8 cellular contexts compared by ENCODE assay signal in the genomic region with DNA sequence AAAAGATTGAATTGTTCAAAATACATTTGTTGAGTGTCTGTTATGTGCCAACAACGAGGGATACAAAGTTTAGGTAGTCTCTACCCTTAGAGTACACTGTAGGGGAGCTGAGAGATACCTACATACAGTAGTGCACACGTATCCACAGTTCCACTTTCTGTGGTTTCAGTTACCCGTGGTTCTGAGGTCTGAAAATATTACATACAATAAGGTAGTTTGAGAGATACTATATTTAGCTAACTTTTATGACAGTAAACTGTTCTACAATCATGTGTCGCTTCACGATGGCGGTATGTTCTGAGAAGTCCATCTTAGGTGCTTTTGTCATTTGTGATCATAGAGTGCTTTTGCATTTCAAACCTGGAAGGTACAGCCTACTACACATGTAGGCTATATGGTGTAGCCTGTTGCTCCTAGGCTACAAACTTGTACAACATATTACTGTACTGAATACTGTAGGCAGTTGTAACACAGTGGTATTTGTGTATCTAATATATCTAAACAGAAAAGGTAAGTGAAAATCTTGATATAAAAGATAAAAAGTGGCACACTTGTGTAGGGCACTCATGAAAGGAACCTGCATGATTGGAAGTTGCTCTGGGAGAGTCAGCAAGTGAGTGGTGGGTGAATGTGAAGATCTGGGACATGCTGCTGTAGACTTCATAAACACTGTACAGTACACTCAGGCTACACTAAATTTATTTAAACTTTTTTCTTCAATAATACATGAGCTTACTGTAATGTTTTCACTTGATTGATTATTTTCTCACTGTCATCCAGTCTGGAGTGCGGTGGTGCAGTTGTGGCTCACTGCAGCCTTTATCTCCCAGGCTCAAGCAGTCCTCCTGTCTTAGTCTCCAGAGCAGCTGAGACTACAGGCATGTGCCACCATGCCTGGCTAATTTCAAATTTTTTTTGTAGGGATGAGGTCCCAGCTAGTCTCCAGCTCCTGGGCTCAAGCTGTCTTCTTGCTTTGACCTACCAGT. TPM values are rescaled to one million over a fixed set of nuclear protein-coding genes. Genes with fewer than 3 reads are reported as not detected.
DNase-seq lines count a peak whose midpoint lies in the region; ATAC-seq and TF ChIP-seq lines count a peak whose summit lies in the region.

No MANE protein-coding gene starts in this region.

- DNase-seq in erythroblast (lab: John Stamatoyannopoulos, UW): peak; percentile 61 to 68
- no peak for DNase-seq in Peyer's patch
- no peak for DNase-seq in A172 (ENCODE audit: low spot score)
- DNase-seq in neuronal stem cell (ENCODE audit: low spot score): no peak

- H3K27ac ChIP-seq in Peyer's patch (no peak overlapping the region), neuronal stem cell (replicated peaks; ENCODE audit: low read length) (no peak overlapping the region)

- no peak for TF ChIP-seq POLR2A in erythroblast (IDR thresholded peaks at IDR 0.05; ENCODE audit: low read length)
- no peak for TF ChIP-seq POLR2A in Peyer's patch (IDR thresholded peaks at IDR 0.05)

- no peak overlapping the region for H3K23ac ChIP-seq in neuronal stem cell (ENCODE audit: low read depth, low read length, poor library complexity)

- no peak overlapping the region for H3K4ac ChIP-seq in neuronal stem cell (ENCODE audit: low read length)

- no peak overlapping the region for H2AFZ ChIP-seq in neuronal stem cell (ENCODE audit: low read length)

- H2BK15ac ChIP-seq in neuronal stem cell (ENCODE audit: low read length): no peak overlapping the region

- no peak overlapping the region for H4K91ac ChIP-seq in neuronal stem cell (ENCODE audit: low read depth, low read length, poor library complexity)

- no peak overlapping the region for H3K18ac ChIP-seq in neuronal stem cell (ENCODE audit: low read length)

- H3K9me3 ChIP-seq in Peyer's patch (no peaks in the 10 kb centered on the region), neuronal stem cell (replicated peaks in 1 of 2; ENCODE audit: control insufficient read depth in 2 of 2, insufficient read depth in 1 of 2, low read depth in 1 of 2, low read length in 2 of 2) (peaks cover 0 to 32% of the 10 kb centered on the region in 2 donors)

- no peak overlapping the region for H2BK5ac ChIP-seq in neuronal stem cell (ENCODE audit: low read length)

- no CpG with 5 or more reads among the region's 7 CpGs for WGBS in neuronal stem cell (ENCODE audit: extremely low coverage in 2 of 2, insufficient read length in 2 of 2, insufficient replicate concordance in 1 of 2), 2 donors

- H2BK120ac ChIP-seq in neuronal stem cell (ENCODE audit: low read depth, low read length): no peak overlapping the region

- H3K27me3 ChIP-seq in Peyer's patch (no peaks in the 10 kb centered on the region), neuronal stem cell (ENCODE audit: control insufficient read depth in 3 of 3, insufficient read depth in 3 of 3, low read depth in 1 of 3, low read length in 3 of 3) (no peaks in the 10 kb centered on the region)

- H3K36me3 ChIP-seq in Peyer's patch (no peaks in the 10 kb centered on the region), neuronal stem cell (replicated peaks in 1 of 2; ENCODE audit: control insufficient read depth in 2 of 2, insufficient read depth in 2 of 2, low read length in 2 of 2) (peaks cover 3 to 64% of the 10 kb centered on the region in 2 donors)

- ATAC-seq in GM18499 (IDR thresholded peaks at IDR 0.05; ENCODE audit: insufficient read depth, unreplicated experiment): peak; percentile 56
- peak; percentile 43 for ATAC-seq in GM21423 (IDR thresholded peaks at IDR 0.05; ENCODE audit: unreplicated experiment)
- ATAC-seq in HG03520 (IDR thresholded peaks at IDR 0.05; ENCODE audit: unreplicated experiment): peak; percentile 42
- ATAC-seq in HG03439 (IDR thresholded peaks at IDR 0.05; ENCODE audit: unreplicated experiment): no peak

- H3K79me1 ChIP-seq in neuronal stem cell (ENCODE audit: low read depth, low read length): peaks cover 3% of the 10 kb centered on the region

- no peak for TF ChIP-seq CTCF in Peyer's patch (IDR thresholded peaks at IDR 0.05)

- no peak overlapping the region for H4K8ac ChIP-seq in neuronal stem cell (ENCODE audit: low read depth, low read length)

- no peak overlapping the region for H2AK5ac ChIP-seq in neuronal stem cell (ENCODE audit: low read depth, low read length)

- peaks cover 0 to 53% (median 8%) of the 10 kb centered on the region in 4 donors for H3K4me1 ChIP-seq in Peyer's patch
- H3K4me1 ChIP-seq in neuronal stem cell (ENCODE audit: control insufficient read depth in 2 of 2, insufficient read depth in 1 of 2, low read depth in 1 of 2, low read length in 2 of 2): peaks cover 0 to 8% of the 10 kb centered on the region in 2 donors

- H3K4me3 ChIP-seq in Peyer's patch (no peak overlapping the region), neuronal stem cell (ENCODE audit: low read length in 2 of 2) (no peak overlapping the region)

- H2BK12ac ChIP-seq in neuronal stem cell (ENCODE audit: low read length): no peak overlapping the region

- no peak overlapping the region for H3K9ac ChIP-seq in neuronal stem cell (ENCODE audit: low read depth, low read length, poor library complexity)

- H3K4me2 ChIP-seq in neuronal stem cell (ENCODE audit: insufficient read depth, low read length, poor library complexity, severe bottlenecking): no peak overlapping the region

- no peak overlapping the region for H3K14ac ChIP-seq in neuronal stem cell (ENCODE audit: low read length)

RNA-seq across cellular contexts. Expression of gene CPSF6, which starts 4.0 kb away (rescaled TPM):
- 10 to 100 TPM; 25.0 to 41.6 (median 41.3) TPM for total RNA-seq in Peyer's patch
- 27.8 and 39.0 TPM in 2 replicates for total RNA-seq in A172 (2014; rRNA removed; shearing (Covaris generic))
- 99.4 TPM for polyA plus RNA-seq in neuronal stem cell (2013, experiment 1 of 2)
- 103 TPM for polyA plus RNA-seq in neuronal stem cell (2013, experiment 2 of 2)

Comparison
In these comparisons a context has a peak if more than half of its experiments do, and no peak if none do; other contexts are left out.
1. DNase-seq: peak in erythroblast (2 of 2); none in Peyer's patch (0 of 3), A172 (single experiment) and neuronal stem cell (single experiment).